ENCODE assay signal across 10 cellular contexts in genomic region chr20:25058797-25059486, GRCh38. TPM values are rescaled to one million over a fixed set of nuclear protein-coding genes. Genes with fewer than 3 reads are reported as not detected.
A peak's percentile ranks its signal among the peaks of the same experiment; 100 is the strongest.
DNase-seq lines count a peak whose midpoint lies in the region; ATAC-seq, FAIRE-seq and TF ChIP-seq lines count a peak whose summit lies in the region.
"Had no signal": no experiment of that assay in that cellular context is flagged by ENCODE, and none has a peak within 500 bp of the region (broad histone marks: within the 10 kb centered on the region; RNA-seq: fewer than 3 reads in every experiment).

No MANE protein-coding gene starts in this region.

- CTCF ChIA-PET in AG04449 (lab: Yijun Ruan, JAX), result interaction anchor here (0.9 to 14.9 kb wide), 5 partner anchors 20 to 340 kb away, joined by 3 to 382 read pairs (median 4); no protein-coding TSS in a partner anchor

- peaks cover 75% of the 10 kb centered on the region for H3K27me3 ChIP-seq in GM23338 (ENCODE audit: insufficient read depth)
- peaks cover 38% of the 10 kb centered on the region for H3K27me3 ChIP-seq in astrocyte (ENCODE audit: insufficient read depth, low read length)
- no peaks in the 10 kb centered on the region for H3K27me3 ChIP-seq in lower lobe of right lung (ENCODE audit: low read depth)
- no peaks in the 10 kb centered on the region for H3K27me3 ChIP-seq in uterus

- ATAC-seq in GM23338, result peak; percentile 10
- no peak for ATAC-seq in lower lobe of right lung
- ATAC-seq in GM18907 (IDR thresholded peaks at IDR 0.05; ENCODE audit: unreplicated experiment), result no peak
- no peak for ATAC-seq in HG03280 (IDR thresholded peaks at IDR 0.05; ENCODE audit: unreplicated experiment)
- ATAC-seq: HCT116 had no signal

- peaks cover 4% of the 10 kb centered on the region; the same call in 1 of the 2 replicates for H3K4me1 ChIP-seq in GM23338 (ENCODE audit: insufficient read depth)
- peaks cover 13% of the 10 kb centered on the region for H3K4me1 ChIP-seq in astrocyte (ENCODE audit: insufficient read depth, low read length)
- peaks cover 39% of the 10 kb centered on the region for H3K4me1 ChIP-seq in lower lobe of right lung
- peaks cover 21 to 24% of the 10 kb centered on the region in 2 donors for H3K4me1 ChIP-seq in uterus

- TF ChIP-seq CTCF in AG04449 (IDR thresholded peaks at IDR 0.05; ENCODE audit: insufficient read depth, low read length, missing control alignments) (no peak), GM23338 (conservative IDR thresholded peaks at IDR 0.05; ENCODE audit: low read depth in 2 of 2) (no peak), astrocyte (IDR thresholded peaks at IDR 0.05; ENCODE audit: insufficient read depth, low read depth, low read length) (no peak), lower lobe of right lung (IDR thresholded peaks at IDR 0.05) (no peak), uterus (IDR thresholded peaks at IDR 0.05) (peak in 1 of 4 experiments; percentile 12)

- POLR2A ChIA-PET in AG04449 (lab: Yijun Ruan, JAX), result no interaction called here

- H3K4me3 Mint-ChIP-seq in GM23338 (peak overlapping the region; percentile 36; the same call in 1 of the 3 replicates), astrocyte (ENCODE audit: unreplicated experiment) (peak overlapping the region; percentile 35)

- H3K4me1 Mint-ChIP-seq in GM23338 (peaks cover 2% of the 10 kb centered on the region; the same call in 2 of the 3 replicates), astrocyte (ENCODE audit: low read depth, unreplicated experiment) (no peaks in the 10 kb centered on the region)

- no peaks in the 10 kb centered on the region for H3K9me2 ChIP-seq in GM23338 (ENCODE audit: insufficient read depth)

- H3K27ac ChIP-seq in GM23338 (ENCODE audit: low read depth) (no peak overlapping the region), astrocyte (ENCODE audit: low read depth, low read length) (no peak overlapping the region), lower lobe of right lung (peak overlapping the region; percentile 97), uterus (peak overlapping the region; percentile 90 to 94)

- H2AFZ ChIP-seq in GM23338 (peak overlapping the region; percentile 97), astrocyte (ENCODE audit: low read depth, low read length) (peak overlapping the region; percentile 86)

- H3K36me3 Mint-ChIP-seq in GM23338 (ENCODE audit: low read depth) (no peaks in the 10 kb centered on the region), astrocyte (ENCODE audit: low read depth, unreplicated experiment) (no peaks in the 10 kb centered on the region)

- intact Hi-C loops in lower lobe of right lung (cut with DNase I) (no loop called here), uterus (cut with DNase I; ENCODE audit: low total_unique reads) (no loop called here)

- H3K27me3 Mint-ChIP-seq in GM23338 (ENCODE audit: insufficient read depth, low read depth, poor library complexity), result peaks cover 63% of the 10 kb centered on the region
- peaks cover 77% of the 10 kb centered on the region for H3K27me3 Mint-ChIP-seq in astrocyte (ENCODE audit: low read depth, unreplicated experiment)

- H4K20me1 ChIP-seq in GM23338 (replicated peaks; ENCODE audit: insufficient read depth) (no peaks in the 10 kb centered on the region), astrocyte (ENCODE audit: insufficient read depth, low read length) (peaks cover 21% of the 10 kb centered on the region)

- H3K36me3 ChIP-seq in GM23338 (ENCODE audit: insufficient read depth) (no peaks in the 10 kb centered on the region), astrocyte (ENCODE audit: insufficient read depth, low read length) (no peaks in the 10 kb centered on the region), lower lobe of right lung (peaks cover 8% of the 10 kb centered on the region), uterus (no peaks in the 10 kb centered on the region)

- H3K9ac ChIP-seq in astrocyte (ENCODE audit: low read length), result no peak overlapping the region

- TF ChIP-seq POLR2A in uterus (IDR thresholded peaks at IDR 0.05), result no peak

- H3K9me3 Mint-ChIP-seq in GM23338 (no peaks in the 10 kb centered on the region), astrocyte (ENCODE audit: unreplicated experiment) (peaks cover 7% of the 10 kb centered on the region)

- H3F3A ChIP-seq in GM23338 (replicated peaks; ENCODE audit: low read depth), result no peaks in the 10 kb centered on the region

- no peak for FAIRE-seq in astrocyte (lab: Jason Lieb, UNC)

- no peak for DNase-seq in AG04449 (ENCODE audit: low read depth, low spot score)
- peak; percentile 23 for DNase-seq in GM23338 (ENCODE audit: low spot score)
- DNase-seq in astrocyte (ENCODE audit: low read depth), result no peak
- DNase-seq in lower lobe of right lung, result no peak
- peak; percentile 57 to 65 for DNase-seq in uterus
- DNase-seq in AG08395 (ENCODE audit: low spot score), result no peak

- H3K27ac Mint-ChIP-seq in GM23338 (no peak overlapping the region), astrocyte (ENCODE audit: unreplicated experiment) (no peak overlapping the region)

- H3K9me3 ChIP-seq in astrocyte (ENCODE audit: insufficient read depth, low read depth, low read length), result no peaks in the 10 kb centered on the region
- no peaks in the 10 kb centered on the region for H3K9me3 ChIP-seq in lower lobe of right lung
- H3K9me3 ChIP-seq in uterus, result no peaks in the 10 kb centered on the region

- H3K79me2 ChIP-seq in GM23338 (replicated peaks; ENCODE audit: insufficient read depth) (no peaks in the 10 kb centered on the region), astrocyte (ENCODE audit: insufficient read depth, low read length) (no peaks in the 10 kb centered on the region)

- H3K4me2 ChIP-seq in GM23338 (peak overlapping the region; percentile 86), astrocyte (ENCODE audit: low read length) (peak overlapping the region; percentile 97)

- H3K4me3 ChIP-seq in AG04449 (ENCODE audit: low read depth, low read length), result peak overlapping the region; percentile 65
- peak overlapping the region; percentile 69 for H3K4me3 ChIP-seq in GM23338
- peak overlapping the region; percentile 63 for H3K4me3 ChIP-seq in astrocyte (ENCODE audit: insufficient read depth, low read depth, low read length)
- H3K4me3 ChIP-seq in lower lobe of right lung, result peak overlapping the region; percentile 91
- peak overlapping the region; percentile 63 to 95 for H3K4me3 ChIP-seq in uterus

TF ChIP-seq in GM23338, 12 proteins besides CTCF, POLR2A, EP300 and RAD21 (continues in another document):
- TF ChIP-seq JUNB (IDR thresholded peaks at IDR 0.05; ENCODE audit: unreplicated experiment), result no peak

RNA-seq across cellular contexts. Expression of gene ACSS1, which starts 1.0 kb away (rescaled TPM):
- 2.7 and 4.1 TPM in 2 replicates for total RNA-seq in GM23338 (2014; rRNA removed; shearing (Covaris generic))
- polyA plus RNA-seq in GM23338 (2016; fragmentation: Nextera tagmentation; extraction: Ambion mirVana), result 1.1 and 1.3 TPM in 2 replicates
- total RNA-seq in astrocyte (0.24 and 0.27 TPM in 2 replicates), lower lobe of right lung (41.8 TPM), uterus (10 to 100 TPM; 11.8 to 35.1 (median 23.1) TPM)

RNA-seq across cellular contexts. Expression of gene VSX1, which starts 23.0 kb away (rescaled TPM):
- 0.16 and 0.73 TPM in 2 replicates for total RNA-seq in GM23338 (2014; rRNA removed; shearing (Covaris generic))
- not detected in 2 replicates for polyA plus RNA-seq in GM23338 (2016; fragmentation: Nextera tagmentation; extraction: Ambion mirVana)
- total RNA-seq in astrocyte (not detected in 2 replicates), lower lobe of right lung (not detected), uterus (under 1 TPM in 1 of 4 donors, not detected in 3; 0.18 TPM)
- total RNA-seq: glomerular endothelial cell had no signal

Comparison
In these comparisons a context has a peak if more than half of its experiments do, and no peak if none do; other contexts are left out.
1. DNase-seq: peak in GM23338 (single experiment) and uterus (2 of 2); none in AG04449 (single experiment), astrocyte (single experiment), lower lobe of right lung (single experiment) and AG08395 (single experiment).
2. H3K27ac ChIP-seq: peak in lower lobe of right lung (single experiment) and uterus (2 of 2); none in GM23338 (single experiment) and astrocyte (single experiment).
3. Peak in every context shown above with its lines, with median percentiles within 50 percentile points of each other: H3K4me3 ChIP-seq.